Comparison of ENCODE assay signal across 8 cellular contexts in genomic region chr3:181726351-181727121, GRCh38. TPM values are rescaled to one million over a fixed set of nuclear protein-coding genes. Genes with fewer than 3 reads are reported as not detected.
DNase-seq lines count a peak whose midpoint lies in the region; ATAC-seq lines count a peak whose summit lies in the region.

No MANE protein-coding gene starts in this region.

- H3K9me3 ChIP-seq in T-helper 17 cell (ENCODE audit: control insufficient read depth, low read length, poor library complexity, severe bottlenecking) (no peaks in the 10 kb centered on the region), skeletal muscle satellite cell (replicated peaks; ENCODE audit: low read length) (no peaks in the 10 kb centered on the region)

- H3K27me3 Mint-ChIP-seq in T-helper 17 cell = peaks cover 72% of the 10 kb centered on the region

- H3K4me1 Mint-ChIP-seq in T-helper 17 cell = no peaks in the 10 kb centered on the region

- ATAC-seq in T-helper 17 cell (no peak), HG03342 (IDR thresholded peaks at IDR 0.05; ENCODE audit: unreplicated experiment) (no peak), GM19463 (IDR thresholded peaks at IDR 0.05; ENCODE audit: unreplicated experiment) (no peak)

- DNase-seq in DMS 273 (lab: John Stamatoyannopoulos, UW; ENCODE audit: unreplicated experiment) = peak; percentile 42
- no peak for DNase-seq in DMS 273 treated with DMSO at 0.1 percent for 48 hours (lab: John Stamatoyannopoulos, UW)
- no peak for DNase-seq in T-helper 17 cell
- DNase-seq in hypothalamus (lab: John Stamatoyannopoulos, UW) = peak in 32 of 51 donors; percentile 24 to 73 (median 55)
- no peak for DNase-seq in CD1c-positive myeloid dendritic cell (ENCODE audit: extremely low spot score)

- H3K4me1 ChIP-seq in skeletal muscle satellite cell (ENCODE audit: control insufficient read depth, insufficient read depth, low read length) = peaks cover 8% of the 10 kb centered on the region

- peaks cover 98% of the 10 kb centered on the region for H3K27me3 ChIP-seq in skeletal muscle satellite cell (ENCODE audit: control insufficient read depth, insufficient read depth, low read length)

- peak overlapping the region; percentile 26 for H3K4me3 ChIP-seq in skeletal muscle satellite cell (ENCODE audit: low read length)

- no peak overlapping the region for H3K9ac ChIP-seq in skeletal muscle satellite cell (ENCODE audit: low read depth, low read length)

- H3K4me3 Mint-ChIP-seq in T-helper 17 cell = peak overlapping the region; percentile 39

- H3K27ac Mint-ChIP-seq in T-helper 17 cell = no peak overlapping the region

- H3K36me3 ChIP-seq in skeletal muscle satellite cell (ENCODE audit: insufficient read depth, low read length) = no peaks in the 10 kb centered on the region

- peak overlapping the region; percentile 23 for H3K4me2 ChIP-seq in skeletal muscle satellite cell (ENCODE audit: low read length)

- peaks cover 2% of the 10 kb centered on the region for H3K36me3 Mint-ChIP-seq in T-helper 17 cell (ENCODE audit: low read depth)

RNA-seq across cellular contexts. Expression of gene SOX2, which starts 14.8 kb away (rescaled TPM):
- not detected for total RNA-seq in T-helper 17 cell
- under 0.01 TPM in 1 of 2 replicates, not detected in the other for total RNA-seq in skeletal muscle satellite cell (2012; rRNA removed)

Comparison
In these comparisons a context has a peak if more than half of its experiments do, and no peak if none do; other contexts are left out.
1. DNase-seq: peak in DMS 273 (single experiment) and hypothalamus (32 of 51); none in DMS 273 treated with DMSO at 0.1 percent for 48 hours (single experiment), T-helper 17 cell (0 of 3) and CD1c-positive myeloid dendritic cell (single experiment).